Comparison of ENCODE assay signal across 8 cellular contexts in the genomic region with DNA sequence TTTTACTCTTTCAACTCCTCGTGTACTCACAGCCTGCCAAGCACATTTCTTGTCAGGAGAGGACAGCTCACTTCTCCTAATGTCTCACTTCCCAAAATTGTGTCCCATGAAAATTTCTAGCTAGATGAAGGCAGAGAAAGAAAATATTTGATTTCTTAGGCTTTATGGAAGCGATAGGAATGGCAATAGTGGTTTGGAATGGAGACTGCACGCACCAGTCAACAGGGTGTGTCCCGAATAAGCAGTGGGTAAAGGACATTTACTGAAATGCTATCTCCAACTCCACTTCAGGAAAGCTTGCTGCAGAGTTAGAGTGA. TPM values are rescaled to one million over a fixed set of nuclear protein-coding genes. Genes with fewer than 3 reads are reported as not detected.
DNase-seq lines count a peak whose midpoint lies in the region; ATAC-seq and TF ChIP-seq lines count a peak whose summit lies in the region.

No MANE protein-coding gene starts in this region.

- H3K9me3 ChIP-seq in SK-N-MC (ENCODE audit: low read depth, low read length) (no peaks in the 10 kb centered on the region; the same call in 1 of the 2 replicates), sigmoid colon (peaks cover 0 to 12% (median 4%) of the 10 kb centered on the region in 4 donors)

- TF ChIP-seq CTCF in GM12875 (IDR thresholded peaks at IDR 0.05; ENCODE audit: borderline replicate concordance, insufficient read depth, low read depth, low read length) (no peak), foreskin fibroblast (IDR thresholded peaks at IDR 0.05; ENCODE audit: low read depth, low read length) (no peak), sigmoid colon (IDR thresholded peaks at IDR 0.05) (no peak)

- WGBS in sigmoid colon, 2 donors = 45% methylated on average over 4 of the region's 4 CpGs

- H3K27ac ChIP-seq in SK-N-MC (peak overlapping the region; percentile 57), sigmoid colon (peak overlapping the region; percentile 50 to 69 (median 56))

- no peak for ATAC-seq in HG03342 (IDR thresholded peaks at IDR 0.05; ENCODE audit: unreplicated experiment)

- peak overlapping the region; percentile 94 for H3K9ac ChIP-seq in SK-N-MC (ENCODE audit: insufficient read length)

- H3K4me3 ChIP-seq in GM12875 (ENCODE audit: low read depth, low read length) (peak overlapping the region; percentile 72), SK-N-MC (peak overlapping the region; percentile 94), foreskin fibroblast (ENCODE audit: low read depth in 1 of 2, low read length in 2 of 2) (peak overlapping the region; percentile 80 to 89), sigmoid colon (peak overlapping the region; percentile 60 to 76 (median 69))

- no peaks in the 10 kb centered on the region for H3K27me3 ChIP-seq in sigmoid colon

- intact Hi-C loops in sigmoid colon (cut with DNase I) = no loop called here

- H3K36me3 ChIP-seq in SK-N-MC (ENCODE audit: insufficient read depth, low read length) = peaks cover 33% of the 10 kb centered on the region
- peaks cover 17 to 33% (median 29%) of the 10 kb centered on the region in 4 donors for H3K36me3 ChIP-seq in sigmoid colon

- TF ChIP-seq EP300 in sigmoid colon (IDR thresholded peaks at IDR 0.05) = no peak

- no peak for TF ChIP-seq POLR2A in sigmoid colon (IDR thresholded peaks at IDR 0.05)

- H3K4me1 ChIP-seq in sigmoid colon = peaks cover 0 to 11% (median 7%) of the 10 kb centered on the region in 4 donors

- no peak for DNase-seq in SK-N-MC (ENCODE audit: low read depth, low spot score)
- DNase-seq in foreskin fibroblast = no peak
- DNase-seq in sigmoid colon = no peak
- no peak for DNase-seq in NCI-H1048 (lab: John Stamatoyannopoulos, UW)
- DNase-seq in COR-L47 (lab: John Stamatoyannopoulos, UW) = no peak
- DNase-seq in NCI-H2081 treated with DMSO at 0.1 percent for 48 hours (lab: John Stamatoyannopoulos, UW) = no peak

RNA-seq across cellular contexts. Expression of a gene that starts 0.3 kb away (rescaled TPM):
- 1 to 10 TPM; 1.9 to 3.8 (median 2.4) TPM for total RNA-seq in sigmoid colon
- 1 to 10 TPM in 2 of 3 donors, under 1 TPM in 1; 0.60 to 2.1 (median 1.6) TPM for polyA plus RNA-seq in sigmoid colon

RNA-seq across cellular contexts. Expression of a gene that starts 22.1 kb away (rescaled TPM):
- total RNA-seq in sigmoid colon = 10 to 100 TPM in 1 of 4 donors, 1 to 10 TPM in 3; 3.0 to 10.6 (median 5.1) TPM
- 1 to 10 TPM; 1.2 to 2.0 (median 1.4) TPM for polyA plus RNA-seq in sigmoid colon

RNA-seq across cellular contexts. Expression of a gene that starts 27.0 kb away (rescaled TPM):
- 1 to 10 TPM; 2.5 to 5.0 (median 4.2) TPM for total RNA-seq in sigmoid colon
- polyA plus RNA-seq in sigmoid colon = 1 to 10 TPM; 3.0 to 3.7 (median 3.1) TPM

RNA-seq across cellular contexts. Expression of a gene that starts 40.9 kb away (rescaled TPM):
- total RNA-seq in sigmoid colon = 1 to 10 TPM; 5.5 to 8.2 (median 7.5) TPM
- polyA plus RNA-seq in sigmoid colon = 1 to 10 TPM; 1.8 to 4.5 (median 2.3) TPM

RNA-seq across cellular contexts. Expression of a gene that starts 47.1 kb away (rescaled TPM):
- 1 to 10 TPM; 1.8 to 3.6 (median 2.6) TPM for total RNA-seq in sigmoid colon
- under 1 TPM; 0.46 to 0.99 (median 0.60) TPM for polyA plus RNA-seq in sigmoid colon
